11 cellular contexts compared by ENCODE assay signal in the genomic region with DNA sequence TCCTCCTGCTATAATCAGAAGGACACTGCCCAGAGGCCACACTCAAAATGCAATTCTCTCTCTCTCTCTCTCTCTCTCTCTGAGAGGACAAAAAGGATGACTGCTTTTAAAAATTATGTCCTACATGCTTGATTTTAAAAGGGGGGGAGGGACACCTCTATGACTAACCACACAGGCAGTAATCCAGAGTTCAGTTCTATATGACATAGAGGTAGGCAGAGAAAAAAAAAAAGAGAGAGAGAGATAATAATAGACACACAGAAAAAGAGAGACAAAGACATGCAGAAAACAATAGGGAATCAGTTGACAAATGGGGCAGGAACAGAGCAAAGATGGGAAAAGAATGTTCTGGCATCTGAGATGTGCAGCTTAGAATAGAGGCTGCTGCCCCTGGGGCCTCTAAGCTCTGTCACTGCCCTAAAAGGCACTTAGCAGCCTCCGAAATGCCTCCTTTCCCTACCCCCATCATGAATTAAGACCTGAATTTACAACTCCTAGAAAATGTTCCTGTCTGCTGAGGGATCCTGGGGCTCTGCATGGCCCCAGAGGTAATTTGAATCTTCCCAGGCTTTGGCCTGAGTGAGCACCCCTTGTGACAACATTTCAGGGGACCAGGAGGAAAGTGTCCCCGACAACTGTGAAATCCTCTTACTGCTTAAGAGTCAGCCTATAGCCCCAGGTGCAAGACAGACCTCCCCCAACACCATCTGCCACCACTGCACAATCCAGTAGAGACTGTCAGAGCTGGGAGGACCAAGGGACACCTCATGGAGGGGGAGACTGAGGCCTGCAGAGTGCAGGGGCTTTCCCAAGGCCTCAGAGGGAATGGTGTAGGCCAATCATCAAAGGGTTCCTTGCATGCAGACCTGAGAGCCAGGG. TPM values are rescaled to one million over a fixed set of nuclear protein-coding genes. Genes with fewer than 3 reads are reported as not detected.
DNase-seq lines count a peak whose midpoint lies in the region; FAIRE-seq and TF ChIP-seq lines count a peak whose summit lies in the region.
"Had no signal": no experiment of that assay in that cellular context is flagged by ENCODE, and none has a peak within 500 bp of the region (broad histone marks: within the 10 kb centered on the region; RNA-seq: fewer than 3 reads in every experiment).

No MANE protein-coding gene starts in this region.

- H3K9me3 Mint-ChIP-seq in T-helper 1 cell treated with Interleukin-12 subunit alpha and Interleukin-12 subunit beta and Interleukin-4 antibody, amounts not matched to agents 30 μg/mL and 1 μg/mL, for 36 hours, result no peaks in the 10 kb centered on the region
- no peaks in the 10 kb centered on the region for H3K9me3 Mint-ChIP-seq in activated CD4-positive, alpha-beta memory T cell treated with anti-CD3 and anti-CD28 coated beads for 36 hours

- DNase-seq in T-helper 1 cell, result no peak
- DNase-seq in astrocyte of the hippocampus (ENCODE audit: low read depth, low spot score), result peak; percentile 28
- DNase-seq in kidney glomerular epithelial cell (lab: John Stamatoyannopoulos, UW), result peak; percentile 37
- peak in 1 of 49 donors; percentile 7 for DNase-seq in substantia nigra (lab: John Stamatoyannopoulos, UW)
- DNase-seq in activated CD4-positive, alpha-beta memory T cell treated with anti-CD3 and anti-CD28 coated beads for 36 hours, result no peak
- DNase-seq in kidney, result no peak
- no peak for DNase-seq in NCI-H748 (lab: John Stamatoyannopoulos, UW; ENCODE audit: unreplicated experiment)
- DNase-seq: NCI-H1930 had no signal

- peaks cover 17% of the 10 kb centered on the region for H3K4me1 Mint-ChIP-seq in T-helper 1 cell treated with Interleukin-12 subunit alpha and Interleukin-12 subunit beta and Interleukin-4 antibody, amounts not matched to agents 30 μg/mL and 1 μg/mL, for 36 hours (ENCODE audit: low read depth)
- H3K4me1 Mint-ChIP-seq in activated CD4-positive, alpha-beta memory T cell treated with anti-CD3 and anti-CD28 coated beads for 36 hours (ENCODE audit: low read depth), result peaks cover 6% of the 10 kb centered on the region

- no peak overlapping the region for H3K4me3 Mint-ChIP-seq in T-helper 1 cell treated with Interleukin-12 subunit alpha and Interleukin-12 subunit beta and Interleukin-4 antibody, amounts not matched to agents 30 μg/mL and 1 μg/mL, for 36 hours
- H3K4me3 Mint-ChIP-seq in activated CD4-positive, alpha-beta memory T cell treated with anti-CD3 and anti-CD28 coated beads for 36 hours, result no peak overlapping the region

- TF ChIP-seq CTCF in kidney (IDR thresholded peaks at IDR 0.05; ENCODE audit: borderline replicate concordance, extremely low read depth, insufficient read depth), result no peak

- no peaks in the 10 kb centered on the region for H3K36me3 Mint-ChIP-seq in T-helper 1 cell treated with Interleukin-12 subunit alpha and Interleukin-12 subunit beta and Interleukin-4 antibody, amounts not matched to agents 30 μg/mL and 1 μg/mL, for 36 hours (ENCODE audit: low read depth)
- no peaks in the 10 kb centered on the region for H3K36me3 Mint-ChIP-seq in activated CD4-positive, alpha-beta memory T cell treated with anti-CD3 and anti-CD28 coated beads for 36 hours

- peak overlapping the region; percentile 47 for H3K27ac Mint-ChIP-seq in T-helper 1 cell treated with Interleukin-12 subunit alpha and Interleukin-12 subunit beta and Interleukin-4 antibody, amounts not matched to agents 30 μg/mL and 1 μg/mL, for 36 hours
- H3K27ac Mint-ChIP-seq in activated CD4-positive, alpha-beta memory T cell treated with anti-CD3 and anti-CD28 coated beads for 36 hours, result no peak overlapping the region

- no peaks in the 10 kb centered on the region for H3K36me3 ChIP-seq in kidney (ENCODE audit: control insufficient read depth in 1 of 2, insufficient read depth in 2 of 2, low read length in 2 of 2)

- intact Hi-C loops in activated CD4-positive, alpha-beta memory T cell treated with anti-CD3 and anti-CD28 coated beads for 36 hours (cut with micrococcal nuclease), result no loop called here
- intact Hi-C loops in kidney (cut with DNase I), result loop anchor here (10.0 kb wide), 1 partner anchor 141 kb away; no protein-coding TSS in a partner anchor

- H3K4me3 ChIP-seq in kidney (ENCODE audit: low read length in 2 of 2), result no peak overlapping the region
- H3K4me3 ChIP-seq: A549, SK-N-MC had no signal

- no peaks in the 10 kb centered on the region for H3K9me3 ChIP-seq in kidney (ENCODE audit: control insufficient read depth in 1 of 2, low read length in 2 of 2)
- H3K9me3 ChIP-seq: A549 had no signal

- H3K27me3 Mint-ChIP-seq in T-helper 1 cell treated with Interleukin-12 subunit alpha and Interleukin-12 subunit beta and Interleukin-4 antibody, amounts not matched to agents 30 μg/mL and 1 μg/mL, for 36 hours (ENCODE audit: low read depth), result no peaks in the 10 kb centered on the region
- no peaks in the 10 kb centered on the region for H3K27me3 Mint-ChIP-seq in activated CD4-positive, alpha-beta memory T cell treated with anti-CD3 and anti-CD28 coated beads for 36 hours

- CTCF ChIA-PET in activated CD4-positive, alpha-beta memory T cell treated with anti-CD3 and anti-CD28 coated beads for 36 hours (lab: Charles Lee), result interaction anchor here (4.5 kb wide), 1 partner anchor 143 kb away, joined by 56 read pairs; no protein-coding TSS in a partner anchor

- no peaks in the 10 kb centered on the region for H3K4me1 ChIP-seq in kidney (ENCODE audit: control insufficient read depth in 1 of 2, insufficient read depth in 1 of 2, low read depth in 1 of 2, low read length in 2 of 2)
- H3K4me1 ChIP-seq: A549 had no signal

- POLR2A ChIA-PET in activated CD4-positive, alpha-beta memory T cell treated with anti-CD3 and anti-CD28 coated beads for 36 hours (lab: Charles Lee), result no interaction called here

- no peak for FAIRE-seq in kidney (lab: Jason Lieb, UNC)
- FAIRE-seq: A549 had no signal

- H3K9ac ChIP-seq in kidney (ENCODE audit: low read length in 2 of 2), result no peak overlapping the region

- H3K27ac ChIP-seq in substantia nigra (ENCODE audit: low read depth, low read length, poor library complexity, severe bottlenecking) (peak overlapping the region; percentile 58), kidney (ENCODE audit: low read depth in 2 of 2, low read length in 2 of 2) (no peak overlapping the region)
- H3K27ac ChIP-seq: A549, SK-N-MC had no signal

RNA-seq across cellular contexts. Expression of a gene that starts 24.7 kb away (rescaled TPM):
- total RNA-seq in activated CD4-positive, alpha-beta memory T cell treated with anti-CD3 and anti-CD28 coated beads for 36 hours, result 10 to 100 TPM; 68.6 to 72.4 TPM
- 35.0 TPM for total RNA-seq in kidney
- polyA plus RNA-seq in kidney (ENCODE audit: insufficient read depth, low read depth, low replicate concordance), result 93.1 TPM

RNA-seq across cellular contexts. Expression of a gene that starts 28.7 kb away (rescaled TPM):
- 100 to 1,000 TPM; 170 to 172 TPM for total RNA-seq in activated CD4-positive, alpha-beta memory T cell treated with anti-CD3 and anti-CD28 coated beads for 36 hours
- total RNA-seq in kidney, result 74.0 TPM
- polyA plus RNA-seq in kidney (ENCODE audit: insufficient read depth, low read depth, low replicate concordance), result 113 TPM

Comparison
In these comparisons a context has a peak if more than half of its experiments do, and no peak if none do; other contexts are left out.
1. DNase-seq: peak in astrocyte of the hippocampus (single experiment) and kidney glomerular epithelial cell (single experiment); none in T-helper 1 cell (0 of 5), activated CD4-positive, alpha-beta memory T cell treated with anti-CD3 and anti-CD28 coated beads for 36 hours (single experiment), kidney (single experiment) and NCI-H748 (single experiment).